In genomic region chr22:36351921-36352774, GRCh38 we compare ENCODE assay signal across 8 cellular contexts. TPM values are rescaled to one million over a fixed set of nuclear protein-coding genes. Genes with fewer than 3 reads are reported as not detected.
DNase-seq lines count a peak whose midpoint lies in the region; ATAC-seq and TF ChIP-seq lines count a peak whose summit lies in the region.

No MANE protein-coding gene starts in this region.

- H3K4me1 Mint-ChIP-seq in Caco-2 (ENCODE audit: low read depth, unreplicated experiment): peaks cover 34% of the 10 kb centered on the region
- H3K4me1 Mint-ChIP-seq in activated CD4-positive, alpha-beta memory T cell treated with anti-CD3 and anti-CD28 coated beads for 36 hours (ENCODE audit: low read depth): peaks cover 88% of the 10 kb centered on the region
- peaks cover 55% of the 10 kb centered on the region for H3K4me1 Mint-ChIP-seq in progenitor cell of endocrine pancreas (ENCODE audit: low read depth)

- intact Hi-C loops in Caco-2 (cut with micrococcal nuclease; ENCODE audit: unreplicated experiment): loop anchor here (1.0 kb wide), 1 partner anchor 8 kb away; no protein-coding TSS in a partner anchor
- intact Hi-C loops in activated CD4-positive, alpha-beta memory T cell treated with anti-CD3 and anti-CD28 coated beads for 36 hours (cut with micrococcal nuclease): loop anchor here (10.0 kb wide), 1 partner anchor 893 kb away; the partner anchor contains the start of gene RAC2

- ATAC-seq in gastroesophageal sphincter: peak; percentile 23
- no peak for ATAC-seq in GM19328 (IDR thresholded peaks at IDR 0.05; ENCODE audit: unreplicated experiment)

- DNase-seq in Caco-2: peak; percentile 70 to 74
- no peak for DNase-seq in activated CD4-positive, alpha-beta memory T cell treated with anti-CD3 and anti-CD28 coated beads for 36 hours
- DNase-seq in progenitor cell of endocrine pancreas (ENCODE audit: low spot score, unreplicated experiment): no peak
- no peak for DNase-seq in inferior parietal cortex (ENCODE audit: extremely low spot score)
- DNase-seq in SK-N-DZ (ENCODE audit: low spot score): no peak
- no peak for DNase-seq in globus pallidus (ENCODE audit: low spot score)

- POLR2A ChIA-PET in Caco-2 (lab: Charles Lee): interaction anchor here (0.5 to 1.8 kb wide), 7 partner anchors 8 to 58 kb away, joined by 3 to 5 read pairs (median 3); no protein-coding TSS in a partner anchor
- POLR2A ChIA-PET in activated CD4-positive, alpha-beta memory T cell treated with anti-CD3 and anti-CD28 coated beads for 36 hours (lab: Charles Lee): interaction anchor here (1.9 kb wide), 1 partner anchor 19 kb away, joined by 10 read pairs; no protein-coding TSS in a partner anchor

- TSS peak; percentile 79 for BruUV-seq in Caco-2 (replicated peaks; lab: Mats Ljungman, UMichigan)

- no peaks in the 10 kb centered on the region for H3K9me3 ChIP-seq in Caco-2
- H3K9me3 ChIP-seq in gastroesophageal sphincter: no peaks in the 10 kb centered on the region

- H3K9me3 Mint-ChIP-seq in Caco-2 (ENCODE audit: unreplicated experiment): no peaks in the 10 kb centered on the region
- no peaks in the 10 kb centered on the region for H3K9me3 Mint-ChIP-seq in activated CD4-positive, alpha-beta memory T cell treated with anti-CD3 and anti-CD28 coated beads for 36 hours
- no peaks in the 10 kb centered on the region for H3K9me3 Mint-ChIP-seq in progenitor cell of endocrine pancreas (ENCODE audit: low read depth)

- peaks cover 88% of the 10 kb centered on the region for H3K36me3 Mint-ChIP-seq in Caco-2 (ENCODE audit: insufficient read depth, unreplicated experiment)
- H3K36me3 Mint-ChIP-seq in activated CD4-positive, alpha-beta memory T cell treated with anti-CD3 and anti-CD28 coated beads for 36 hours: peaks cover 46% of the 10 kb centered on the region
- peaks cover 8% of the 10 kb centered on the region for H3K36me3 Mint-ChIP-seq in progenitor cell of endocrine pancreas (ENCODE audit: insufficient read depth)

- H3K4me3 Mint-ChIP-seq in Caco-2 (ENCODE audit: unreplicated experiment): peak overlapping the region; percentile 64
- H3K4me3 Mint-ChIP-seq in activated CD4-positive, alpha-beta memory T cell treated with anti-CD3 and anti-CD28 coated beads for 36 hours: peak overlapping the region; percentile 32
- H3K4me3 Mint-ChIP-seq in progenitor cell of endocrine pancreas (ENCODE audit: low read depth): peak overlapping the region; percentile 46

- peak overlapping the region; percentile 95 to 100 (median 99) for H3K27ac ChIP-seq in gastroesophageal sphincter

- peaks cover 2% of the 10 kb centered on the region; the same call in 1 of the 2 replicates for H3K36me3 ChIP-seq in Caco-2 (ENCODE audit: control insufficient read depth, insufficient read depth, low read length)
- peaks cover 0 to 6% of the 10 kb centered on the region in 2 donors for H3K36me3 ChIP-seq in gastroesophageal sphincter

- CTCF ChIA-PET in Caco-2 (lab: Charles Lee): interaction anchor here (0.9 to 1.7 kb wide), 6 partner anchors 8 to 36 kb away, joined by 3 to 5 read pairs (median 4); partner anchors contain the start of gene MYH9
- CTCF ChIA-PET in activated CD4-positive, alpha-beta memory T cell treated with anti-CD3 and anti-CD28 coated beads for 36 hours (lab: Charles Lee): interaction anchor here (1.0 to 2.5 kb wide), 8 partner anchors 9 to 118 kb away, joined by 3 to 9 read pairs (median 4); no protein-coding TSS in a partner anchor

- TF ChIP-seq CTCF in Caco-2 (IDR thresholded peaks at IDR 0.05; ENCODE audit: insufficient read depth in 1 of 2, low read depth in 1 of 2, low read length in 1 of 2, severe bottlenecking in 1 of 2, unreplicated experiment in 1 of 2): no peak
- TF ChIP-seq CTCF in gastroesophageal sphincter (IDR thresholded peaks at IDR 0.05): no peak
- TF ChIP-seq CTCF in progenitor cell of endocrine pancreas (IDR thresholded peaks at IDR 0.05; ENCODE audit: unreplicated experiment): no peak

- no peak for TF ChIP-seq EP300 in gastroesophageal sphincter (IDR thresholded peaks at IDR 0.05)

- H3K27ac Mint-ChIP-seq in Caco-2 (ENCODE audit: unreplicated experiment) (peak overlapping the region; percentile 96), progenitor cell of endocrine pancreas (peak overlapping the region; percentile 98)
- peak overlapping the region; percentile 94 for H3K27ac Mint-ChIP-seq in activated CD4-positive, alpha-beta memory T cell treated with anti-CD3 and anti-CD28 coated beads for 36 hours

- H3K27me3 ChIP-seq in Caco-2 (replicated peaks; ENCODE audit: control insufficient read depth, insufficient read depth, low read length) (no peaks in the 10 kb centered on the region), gastroesophageal sphincter (no peaks in the 10 kb centered on the region)

- peaks cover 62% of the 10 kb centered on the region for H3K4me1 ChIP-seq in Caco-2
- H3K4me1 ChIP-seq in gastroesophageal sphincter: peaks cover 26 to 99% (median 71%) of the 10 kb centered on the region in 3 donors

- no peaks in the 10 kb centered on the region for H3K27me3 Mint-ChIP-seq in Caco-2 (ENCODE audit: insufficient read depth, unreplicated experiment)
- H3K27me3 Mint-ChIP-seq in activated CD4-positive, alpha-beta memory T cell treated with anti-CD3 and anti-CD28 coated beads for 36 hours: no peaks in the 10 kb centered on the region
- H3K27me3 Mint-ChIP-seq in progenitor cell of endocrine pancreas: no peaks in the 10 kb centered on the region

- WGBS in gastroesophageal sphincter (ENCODE audit: low coverage in 1 of 2), 2 donors: 40 to 43% methylated on average over 1 of the region's 22 CpGs

- TF ChIP-seq POLR2A in gastroesophageal sphincter (IDR thresholded peaks at IDR 0.05): peak; percentile 7 to 9

- H3K4me3 ChIP-seq in Caco-2 (ENCODE audit: low read depth, low read length) (no peak overlapping the region), gastroesophageal sphincter (peak overlapping the region in 1 of 2 donors; percentile 8)

RNA-seq across cellular contexts. Expression of gene MYH9, which starts 35.6 kb away (rescaled TPM):
- total RNA-seq in Caco-2 (2022): 513 and 539 TPM in 2 replicates
- 100 to 1,000 TPM; 712 to 720 TPM for total RNA-seq in activated CD4-positive, alpha-beta memory T cell treated with anti-CD3 and anti-CD28 coated beads for 36 hours
- 100 to 1,000 TPM; 304 to 366 (median 322) TPM for total RNA-seq in gastroesophageal sphincter
- total RNA-seq in progenitor cell of endocrine pancreas: 299 and 306 TPM in 2 replicates
- 23.5 and 30.9 TPM in 2 replicates for polyA plus RNA-seq in SK-N-DZ (2014; cell fraction: cytosol; rRNA removed)
- polyA plus RNA-seq in SK-N-DZ (2014; cell fraction: nucleus; rRNA removed): 19.9 and 23.2 TPM in 2 replicates

Comparison
In these comparisons a context has a peak if more than half of its experiments do, and no peak if none do; other contexts are left out.
1. DNase-seq: peak in Caco-2 (2 of 2); none in activated CD4-positive, alpha-beta memory T cell treated with anti-CD3 and anti-CD28 coated beads for 36 hours (single experiment), progenitor cell of endocrine pancreas (single experiment), inferior parietal cortex (single experiment), SK-N-DZ (single experiment) and globus pallidus (single experiment).
2. Peak in every context shown above with its lines, with median percentiles within 50 percentile points of each other: H3K27ac Mint-ChIP-seq and H3K4me3 Mint-ChIP-seq.